ENCODE assay signal across 23 cellular contexts in the genomic region with DNA sequence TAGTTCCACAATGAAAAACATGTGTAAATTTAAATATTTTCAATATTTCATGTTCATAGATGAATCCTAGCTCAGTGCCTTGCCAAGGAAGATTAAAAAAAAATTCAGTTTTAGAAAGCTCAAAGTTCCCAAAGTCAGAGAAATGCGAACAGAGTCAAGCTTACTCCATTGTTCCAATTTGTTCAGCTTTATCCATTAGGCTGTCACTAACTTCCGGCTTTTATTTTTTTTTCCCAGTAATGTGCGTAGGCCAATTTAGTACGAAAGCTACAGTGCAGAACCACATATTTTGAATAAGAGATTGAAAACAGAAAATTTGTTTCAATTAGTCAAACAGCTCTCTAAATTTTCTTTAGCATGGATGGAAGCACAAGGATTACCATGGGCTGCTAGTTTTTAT. TPM values are rescaled to one million over a fixed set of nuclear protein-coding genes. Genes with fewer than 3 reads are reported as not detected.
A peak's percentile ranks its signal among the peaks of the same experiment; 100 is the strongest.
DNase-seq lines count a peak whose midpoint lies in the region; ATAC-seq, FAIRE-seq and TF ChIP-seq lines count a peak whose summit lies in the region.
"Had no signal": no experiment of that assay in that cellular context is flagged by ENCODE, and none has a peak within 500 bp of the region (broad histone marks: within the 10 kb centered on the region; RNA-seq: fewer than 3 reads in every experiment).

No MANE protein-coding gene starts in this region.

- WGBS in body of pancreas, 2 donors: 80% methylated on average over 4 of the region's 4 CpGs

- no peak overlapping the region for H3K4me3 ChIP-seq in BLaER1 treated with 17β-estradiol and CSF1 and Interleukin-3, amounts not matched to agents 10 nM and 100 nM
- H3K4me3 ChIP-seq in endothelial cell of umbilical vein (replicated peaks in 1 of 3; ENCODE audit: insufficient read depth in 1 of 3, low read depth in 1 of 3, low read length in 3 of 3) (no peak overlapping the region), body of pancreas (no peak overlapping the region)
- H3K4me3 ChIP-seq: A549, GM23338 had no signal

- no peak overlapping the region for H3K9ac ChIP-seq in BLaER1 treated with 17β-estradiol and CSF1 and Interleukin-3, amounts not matched to agents 10 nM and 100 nM
- H3K9ac ChIP-seq in endothelial cell of umbilical vein (replicated peaks; ENCODE audit: extremely low read depth, insufficient read depth, low read length): no peak overlapping the region

- H3K9me1 ChIP-seq in endothelial cell of umbilical vein (replicated peaks; ENCODE audit: control insufficient read depth, extremely low read depth, insufficient read depth, low read length): no peaks in the 10 kb centered on the region

- TF ChIP-seq POLR2A in endothelial cell of umbilical vein (IDR thresholded peaks at IDR 0.05; ENCODE audit: low read depth, low read length) (no peak), body of pancreas (IDR thresholded peaks at IDR 0.05) (no peak)

- peak overlapping the region in 8 of 11 experiments; percentile 7 to 57 (median 36); a peak in 12 of 22 replicates for H3K4me2 ChIP-seq in BLaER1 treated with 17β-estradiol and CSF1 and Interleukin-3, amounts not matched to agents 10 nM and 100 nM
- no peak overlapping the region for H3K4me2 ChIP-seq in endothelial cell of umbilical vein (ENCODE audit: insufficient read depth, low read length)
- H3K4me2 ChIP-seq: A549, GM23338 had no signal

- ATAC-seq in GM21528 (IDR thresholded peaks at IDR 0.05; ENCODE audit: low FRiP score, unreplicated experiment): no peak
- no peak for ATAC-seq in body of pancreas
- ATAC-seq: A549; CD8-positive, alpha-beta T cell; GM23338; HCT116 had no signal

- H3K36me3 ChIP-seq in BLaER1 treated with 17β-estradiol and CSF1 and Interleukin-3, amounts not matched to agents 10 nM and 100 nM: no peaks in the 10 kb centered on the region
- H3K36me3 ChIP-seq in endothelial cell of umbilical vein (ENCODE audit: control insufficient read depth in 2 of 2, extremely low read depth in 1 of 2, insufficient read depth in 2 of 2, low read length in 2 of 2) (no peaks in the 10 kb centered on the region), body of pancreas (replicated peaks in 1 of 2; ENCODE audit: insufficient read depth in 1 of 2, low read depth in 2 of 2) (no peaks in the 10 kb centered on the region)
- H3K36me3 ChIP-seq: BE2C had no signal

- intact Hi-C loops in endothelial cell of umbilical vein (cut with micrococcal nuclease): no loop called here
- intact Hi-C loops in body of pancreas (cut with DNase I): no loop called here

- H3K4me1 ChIP-seq in BLaER1 treated with 17β-estradiol and CSF1 and Interleukin-3, amounts not matched to agents 10 nM and 100 nM: peaks cover 0 to 13% (median 10%) of the 10 kb centered on the region in 10 experiments; a peak in 15 of 20 replicates
- H3K4me1 ChIP-seq in endothelial cell of umbilical vein (ENCODE audit: control insufficient read depth, extremely low read depth, insufficient read depth, low read length): no peaks in the 10 kb centered on the region
- H3K4me1 ChIP-seq in body of pancreas: no peaks in the 10 kb centered on the region
- H3K4me1 ChIP-seq: A549, BE2C, Caco-2 had no signal

- TF ChIP-seq CTCF in endothelial cell of umbilical vein (IDR thresholded peaks at IDR 0.05; ENCODE audit: extremely low read depth in 1 of 2, insufficient read depth in 1 of 2, low read depth in 1 of 2, low read length in 2 of 2) (no peak), body of pancreas (IDR thresholded peaks at IDR 0.05) (no peak)

- dilution Hi-C loops in endothelial cell of umbilical vein (cut with MboI; ENCODE audit: extremely low pct_ligation_motif_present, low sequenced_read_pairs): no loop called here

- DNase-seq in NCI-H526 treated with DMSO at 0.1 percent for 48 hours (lab: John Stamatoyannopoulos, UW) (peak; percentile 31), endothelial cell of umbilical vein (ENCODE audit: low read depth, low spot score) (peak; percentile 3), lung microvascular endothelial cell (ENCODE audit: low read depth in 2 of 2) (peak; percentile 33 to 54), KG1 (lab: John Stamatoyannopoulos, UW) (no peak), body of pancreas (no peak)
- DNase-seq: 8988T; ACHN; AML-193; BE2C; Caco-2; CD4-positive, CD25-positive, alpha-beta regulatory T cell; CD8-positive, alpha-beta T cell; DMS153; DND-41; H9 had no signal

- H3K79me2 ChIP-seq in endothelial cell of umbilical vein (ENCODE audit: control insufficient read depth, insufficient read depth, low read length): no peaks in the 10 kb centered on the region

- H4K20me1 ChIP-seq in BLaER1 treated with 17β-estradiol and CSF1 and Interleukin-3, amounts not matched to agents 10 nM and 100 nM: no peaks in the 10 kb centered on the region
- no peaks in the 10 kb centered on the region for H4K20me1 ChIP-seq in endothelial cell of umbilical vein (replicated peaks; ENCODE audit: control insufficient read depth, extremely low read depth, insufficient read depth, low read length)

- BruUV-seq in endothelial cell of umbilical vein (replicated peaks; lab: Mats Ljungman, UMichigan): no TSS peak

- no peak overlapping the region for H3K27ac ChIP-seq in BLaER1 treated with 17β-estradiol and CSF1 and Interleukin-3, amounts not matched to agents 10 nM and 100 nM
- H3K27ac ChIP-seq in endothelial cell of umbilical vein (ENCODE audit: insufficient read depth, low read depth, low read length) (no peak overlapping the region), body of pancreas (no peak overlapping the region)
- H3K27ac ChIP-seq: A549, C4-2B had no signal

- CTCF ChIA-PET in endothelial cell of umbilical vein (lab: Charles Lee): interaction anchor here (1.3 to 1.8 kb wide), 2 partner anchors 10 to 14 kb away, joined by 3 to 5 read pairs; no protein-coding TSS in a partner anchor

- H3K9me3 ChIP-seq in BLaER1 treated with 17β-estradiol and CSF1 and Interleukin-3, amounts not matched to agents 10 nM and 100 nM (replicated peaks in 1 of 11): peaks cover 0 to 17% (median 8%) of the 10 kb centered on the region in 11 experiments; a peak in 7 of 22 replicates
- H3K9me3 ChIP-seq in endothelial cell of umbilical vein (replicated peaks; ENCODE audit: control insufficient read depth, insufficient read depth, low read length) (no peaks in the 10 kb centered on the region), body of pancreas (no peaks in the 10 kb centered on the region)
- H3K9me3 ChIP-seq: A549, BE2C, Caco-2 had no signal

- H3K27me3 ChIP-seq in BLaER1 treated with 17β-estradiol and CSF1 and Interleukin-3, amounts not matched to agents 10 nM and 100 nM: no peaks in the 10 kb centered on the region
- H3K27me3 ChIP-seq in endothelial cell of umbilical vein (ENCODE audit: control insufficient read depth in 2 of 2, insufficient read depth in 2 of 2, low read length in 2 of 2) (no peaks in the 10 kb centered on the region), body of pancreas (no peaks in the 10 kb centered on the region)
- H3K27me3 ChIP-seq: BE2C had no signal

- no peak overlapping the region for H2AFZ ChIP-seq in endothelial cell of umbilical vein (ENCODE audit: low read depth, low read length)

- POLR2A ChIA-PET in endothelial cell of umbilical vein (lab: Charles Lee): interaction anchor here (0.6 kb wide), 1 partner anchor 63 kb away, joined by 3 read pairs; no protein-coding TSS in a partner anchor

- no peak for FAIRE-seq in endothelial cell of umbilical vein (lab: Jason Lieb, UNC)
- FAIRE-seq: A549, GM12892, GM19239 had no signal

TF ChIP-seq in endothelial cell of umbilical vein, 7 proteins besides CTCF, POLR2A, EP300 and RAD21:
- TF ChIP-seq FOS (IDR thresholded peaks at IDR 0.05; ENCODE audit: borderline replicate concordance, insufficient read depth, low read length) (no peak), JUN (IDR thresholded peaks at IDR 0.05; ENCODE audit: borderline replicate concordance, insufficient read depth, insufficient read length, low read depth) (no peak), EZH2 (IDR thresholded peaks at IDR 0.05; ENCODE audit: borderline replicate concordance, low read depth, low read length, severe bottlenecking) (no peak), MYC (IDR thresholded peaks at IDR 0.05; ENCODE audit: low read depth, low read length) (no peak), MAX (IDR thresholded peaks at IDR 0.05; ENCODE audit: insufficient read depth, insufficient read length) (no peak), POLR2AphosphoS5 (IDR thresholded peaks at IDR 0.05; ENCODE audit: insufficient read depth, low read depth, low read length) (no peak), GATA2 (IDR thresholded peaks at IDR 0.05; ENCODE audit: insufficient read depth, insufficient read length, low read depth, low read length) (no peak)

RNA-seq across cellular contexts. Expression of gene KLHL2, which starts 23.1 kb away (rescaled TPM):
- 22.1 and 22.9 TPM in 2 replicates for total RNA-seq in endothelial cell of umbilical vein
- polyA plus RNA-seq in endothelial cell of umbilical vein: 6.9 and 9.9 TPM in 2 replicates
- 12.7 and 14.1 TPM in 2 replicates for polyA plus RNA-seq in endothelial cell of umbilical vein (2011; cell fraction: cytosol; rRNA removed)
- polyA plus RNA-seq in endothelial cell of umbilical vein (2011; cell fraction: nucleus; rRNA removed): 17.2 and 24.1 TPM in 2 replicates
- 16.7 and 21.8 TPM in 2 replicates for polyA plus RNA-seq in endothelial cell of umbilical vein (2012)
- 13.2 and 13.3 TPM in 2 replicates for polyA minus RNA-seq in endothelial cell of umbilical vein
- polyA minus RNA-seq in endothelial cell of umbilical vein (2011; cell fraction: cytosol; rRNA and poly(A)+ RNA removed): 6.6 TPM
- 13.4 and 13.8 TPM in 2 replicates for polyA minus RNA-seq in endothelial cell of umbilical vein (2011; cell fraction: nucleus; rRNA and poly(A)+ RNA removed)
- total RNA-seq in lung microvascular endothelial cell: 24.0 and 27.4 TPM in 2 replicates
- total RNA-seq in body of pancreas: 10 to 100 TPM in 1 of 2 donors, 1 to 10 TPM in 1; 9.1 to 17.1 TPM

Comparison
In these comparisons a context has a peak if more than half of its experiments do, and no peak if none do; other contexts are left out.
1. DNase-seq: peak in NCI-H526 treated with DMSO at 0.1 percent for 48 hours (single experiment), endothelial cell of umbilical vein (single experiment) and lung microvascular endothelial cell (2 of 2); none in KG1 (single experiment) and body of pancreas (0 of 4).